In the genomic region with DNA sequence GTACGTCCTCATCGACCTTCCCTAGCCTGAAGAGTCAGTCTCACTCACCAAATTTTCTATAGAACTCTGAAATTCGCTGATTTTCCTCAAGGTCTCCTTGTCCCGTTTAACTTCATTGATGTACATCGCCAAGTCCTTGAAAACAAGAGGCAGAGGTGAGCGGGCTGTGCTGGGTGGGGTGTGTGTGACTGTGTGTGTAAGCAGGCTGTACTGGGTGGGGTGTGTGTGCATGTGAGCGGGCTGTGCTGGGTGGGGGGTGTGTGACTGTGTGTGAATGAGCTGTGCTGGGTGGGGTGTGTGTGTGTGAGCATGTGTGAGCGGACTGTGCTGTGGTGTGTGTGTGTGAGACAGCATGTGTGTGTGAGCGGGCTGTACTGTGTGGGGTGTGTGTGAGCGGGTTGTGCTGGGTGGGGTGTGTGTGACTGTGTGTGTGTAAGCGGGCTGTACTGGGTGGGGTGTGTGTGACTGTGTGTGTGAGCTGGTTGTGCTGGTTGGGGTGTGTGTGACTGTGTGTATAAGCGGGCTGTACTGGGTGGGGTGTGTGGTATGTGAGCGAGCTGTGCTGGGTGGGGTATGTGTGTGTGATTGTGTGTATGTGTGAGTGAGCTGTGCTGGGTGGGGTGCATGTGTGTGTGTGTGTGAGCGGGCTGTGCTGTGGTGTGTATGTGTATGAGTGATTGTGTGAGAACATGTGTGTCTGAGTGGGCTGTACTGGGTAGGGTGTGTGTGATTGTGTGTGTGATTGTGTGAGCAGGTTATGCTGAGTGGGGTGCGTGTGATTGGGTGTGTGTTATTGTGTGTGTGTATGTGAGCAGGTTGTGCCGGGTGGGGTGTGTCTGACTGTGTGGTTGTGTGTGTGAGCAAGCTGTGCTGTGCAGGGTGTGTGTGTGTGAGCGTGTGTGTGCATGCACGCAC, we compare ENCODE assay signal across 9 cellular contexts.
"Had no signal": no experiment of that assay in that cellular context is flagged by ENCODE, and none has a peak within 500 bp of the region (broad histone marks: within the 10 kb centered on the region; RNA-seq: fewer than 3 reads in every experiment).

No MANE protein-coding gene starts in this region.

- H3K4me3 Mint-ChIP-seq: activated CD4-positive, alpha-beta memory T cell treated with anti-CD3 and anti-CD28 coated beads for 36 hours; activated CD4-positive, alpha-beta T cell treated with anti-CD3 and anti-CD28 coated beads for 36 hours; activated naive CD4-positive, alpha-beta T cell treated with anti-CD3 and anti-CD28 coated beads, Interleukin-2, amount 50 U/mL, for 24 hours; activated T-cell treated with anti-CD3 and anti-CD28 coated beads, Interleukin-2, amount 50 U/mL, for 24 hours; central memory CD8-positive, alpha-beta T cell; immature natural killer cell; neural crest cell had no signal

- DNase-seq: cortex of kidney had no signal

- H3K27ac Mint-ChIP-seq: activated CD4-positive, alpha-beta memory T cell treated with anti-CD3 and anti-CD28 coated beads for 36 hours; activated CD4-positive, alpha-beta T cell treated with anti-CD3 and anti-CD28 coated beads for 36 hours; activated naive CD4-positive, alpha-beta T cell treated with anti-CD3 and anti-CD28 coated beads, Interleukin-2, amount 50 U/mL, for 24 hours; activated T-cell treated with anti-CD3 and anti-CD28 coated beads, Interleukin-2, amount 50 U/mL, for 24 hours had no signal

- H3K4me1 Mint-ChIP-seq: activated naive CD4-positive, alpha-beta T cell treated with anti-CD3 and anti-CD28 coated beads, Interleukin-2, amount 50 U/mL, for 24 hours; central memory CD8-positive, alpha-beta T cell had no signal

- H3K9me3 Mint-ChIP-seq: activated CD4-positive, alpha-beta memory T cell treated with anti-CD3 and anti-CD28 coated beads for 36 hours; activated naive CD4-positive, alpha-beta T cell treated with anti-CD3 and anti-CD28 coated beads, Interleukin-2, amount 50 U/mL, for 24 hours; activated T-cell treated with anti-CD3 and anti-CD28 coated beads, Interleukin-2, amount 50 U/mL, for 24 hours; central memory CD8-positive, alpha-beta T cell; immature natural killer cell; neural crest cell had no signal

- H3K27me3 Mint-ChIP-seq: activated naive CD4-positive, alpha-beta T cell treated with anti-CD3 and anti-CD28 coated beads, Interleukin-2, amount 50 U/mL, for 24 hours; central memory CD8-positive, alpha-beta T cell had no signal

- FAIRE-seq: pancreas had no signal

- H3K36me3 Mint-ChIP-seq: activated CD4-positive, alpha-beta memory T cell treated with anti-CD3 and anti-CD28 coated beads for 36 hours; activated naive CD4-positive, alpha-beta T cell treated with anti-CD3 and anti-CD28 coated beads, Interleukin-2, amount 50 U/mL, for 24 hours; immature natural killer cell had no signal
